Comparison of ENCODE assay signal across 15 cellular contexts in genomic region chr22:24422078-24422665, GRCh38. TPM values are rescaled to one million over a fixed set of nuclear protein-coding genes. Genes with fewer than 3 reads are reported as not detected.
DNase-seq lines count a peak whose midpoint lies in the region; ATAC-seq and TF ChIP-seq lines count a peak whose summit lies in the region.
"Had no signal": no experiment of that assay in that cellular context is flagged by ENCODE, and none has a peak within 500 bp of the region (broad histone marks: within the 10 kb centered on the region; RNA-seq: fewer than 3 reads in every experiment).

No MANE protein-coding gene starts in this region.

- H3K27ac ChIP-seq in right atrium auricular region (no peak overlapping the region), lower lobe of right lung (no peak overlapping the region), caudate nucleus (ENCODE audit: low read depth, low read length) (no peak overlapping the region)
- H3K27ac ChIP-seq: psoas muscle, SK-N-MC, thoracic aorta, WERI-Rb-1 had no signal

- H3K4me1 Mint-ChIP-seq in activated CD4-positive, alpha-beta memory T cell treated with anti-CD3 and anti-CD28 coated beads for 36 hours (ENCODE audit: low read depth) = peaks cover 19% of the 10 kb centered on the region
- peaks cover 8% of the 10 kb centered on the region for H3K4me1 Mint-ChIP-seq in type B pancreatic cell (ENCODE audit: unreplicated experiment)

- no peaks in the 10 kb centered on the region for H3K27me3 ChIP-seq in right atrium auricular region
- H3K27me3 ChIP-seq in lower lobe of right lung (ENCODE audit: low read depth) = peaks cover 13% of the 10 kb centered on the region

- CTCF ChIA-PET in activated CD4-positive, alpha-beta memory T cell treated with anti-CD3 and anti-CD28 coated beads for 36 hours (lab: Charles Lee) = interaction anchor here (0.5 to 8.8 kb wide), 13 partner anchors 10 to 108 kb away, joined by 3 to 102 read pairs (median 6); no protein-coding TSS in a partner anchor

- H3K4me3 ChIP-seq in right atrium auricular region (no peak overlapping the region), lower lobe of right lung (no peak overlapping the region)
- H3K4me3 ChIP-seq: psoas muscle, SK-N-MC, thoracic aorta had no signal

- H3K36me3 ChIP-seq in right atrium auricular region (no peaks in the 10 kb centered on the region), lower lobe of right lung (peaks cover 3% of the 10 kb centered on the region)

- peaks cover 5% of the 10 kb centered on the region for H3K27me3 Mint-ChIP-seq in activated CD4-positive, alpha-beta memory T cell treated with anti-CD3 and anti-CD28 coated beads for 36 hours
- peaks cover 27% of the 10 kb centered on the region for H3K27me3 Mint-ChIP-seq in type B pancreatic cell

- intact Hi-C loops in left ventricle myocardium superior (cut with micrococcal nuclease) (loop anchor here (10.0 kb wide), 1 partner anchor 83 kb away; no protein-coding TSS in a partner anchor), lower lobe of right lung (cut with DNase I) (no loop called here)
- intact Hi-C loops in activated CD4-positive, alpha-beta memory T cell treated with anti-CD3 and anti-CD28 coated beads for 36 hours (cut with micrococcal nuclease) = no loop called here

- DNase-seq in left ventricle myocardium superior (peak; percentile 46), right atrium auricular region (ENCODE audit: low spot score) (no peak), lower lobe of right lung (peak; percentile 22), type B pancreatic cell (ENCODE audit: extremely low spot score, unreplicated experiment) (no peak), NCI-H510A (lab: John Stamatoyannopoulos, UW) (no peak), caudate nucleus (lab: John Stamatoyannopoulos, UW) (no peak), NCI-H526 treated with DMSO at 0.1 percent for 48 hours (lab: John Stamatoyannopoulos, UW) (no peak)
- no peak for DNase-seq in activated CD4-positive, alpha-beta memory T cell treated with anti-CD3 and anti-CD28 coated beads for 36 hours
- DNase-seq: HCEC 1CT, NCI-H1417 treated with DMSO at 0.1 percent for 48 hours, NCI-H226 had no signal

- H3K36me3 Mint-ChIP-seq in activated CD4-positive, alpha-beta memory T cell treated with anti-CD3 and anti-CD28 coated beads for 36 hours = no peaks in the 10 kb centered on the region
- no peaks in the 10 kb centered on the region for H3K36me3 Mint-ChIP-seq in type B pancreatic cell

- no peak overlapping the region for H3K27ac Mint-ChIP-seq in activated CD4-positive, alpha-beta memory T cell treated with anti-CD3 and anti-CD28 coated beads for 36 hours
- H3K27ac Mint-ChIP-seq in type B pancreatic cell = peak overlapping the region; percentile 67

- H3K4me1 ChIP-seq in right atrium auricular region (peaks cover 0 to 56% of the 10 kb centered on the region in 2 donors), lower lobe of right lung (peaks cover 56% of the 10 kb centered on the region)

- H3K9me3 ChIP-seq in right atrium auricular region = no peaks in the 10 kb centered on the region
- H3K9me3 ChIP-seq in lower lobe of right lung = no peaks in the 10 kb centered on the region
- H3K9me3 ChIP-seq: psoas muscle, thoracic aorta had no signal

- peak; percentile 7 for ATAC-seq in left ventricle myocardium superior
- ATAC-seq in lower lobe of right lung = no peak
- ATAC-seq: psoas muscle had no signal

- no peaks in the 10 kb centered on the region for H3K9me3 Mint-ChIP-seq in activated CD4-positive, alpha-beta memory T cell treated with anti-CD3 and anti-CD28 coated beads for 36 hours
- no peaks in the 10 kb centered on the region for H3K9me3 Mint-ChIP-seq in type B pancreatic cell

- POLR2A ChIA-PET in activated CD4-positive, alpha-beta memory T cell treated with anti-CD3 and anti-CD28 coated beads for 36 hours (lab: Charles Lee) = no interaction called here

- TF ChIP-seq CTCF in right atrium auricular region (IDR thresholded peaks at IDR 0.05) (no peak), lower lobe of right lung (IDR thresholded peaks at IDR 0.05) (no peak), type B pancreatic cell (conservative IDR thresholded peaks at IDR 0.05) (no peak)

- H3K4me3 Mint-ChIP-seq in activated CD4-positive, alpha-beta memory T cell treated with anti-CD3 and anti-CD28 coated beads for 36 hours = peak overlapping the region; percentile 50
- peak overlapping the region; percentile 83 for H3K4me3 Mint-ChIP-seq in type B pancreatic cell

RNA-seq across cellular contexts. Expression of gene ADORA2A, which starts 5.2 kb away (rescaled TPM):
- 4.1 TPM for total RNA-seq in left ventricle myocardium superior
- 1 to 10 TPM; 5.9 to 7.1 TPM for total RNA-seq in right atrium auricular region
- total RNA-seq in activated CD4-positive, alpha-beta memory T cell treated with anti-CD3 and anti-CD28 coated beads for 36 hours = 10 to 100 TPM; 30.5 to 33.0 TPM
- 16.0 TPM for total RNA-seq in lower lobe of right lung
- 7.2 and 19.2 TPM in 2 replicates for total RNA-seq in type B pancreatic cell (ENCODE audit: low replicate concordance)

Comparison
In these comparisons a context has a peak if more than half of its experiments do, and no peak if none do; other contexts are left out.
1. DNase-seq: peak in left ventricle myocardium superior (single experiment) and lower lobe of right lung (single experiment); none in right atrium auricular region (single experiment), activated CD4-positive, alpha-beta memory T cell treated with anti-CD3 and anti-CD28 coated beads for 36 hours (single experiment), type B pancreatic cell (single experiment), NCI-H510A (single experiment), caudate nucleus (0 of 61) and NCI-H526 treated with DMSO at 0.1 percent for 48 hours (single experiment).